In the genomic region with DNA sequence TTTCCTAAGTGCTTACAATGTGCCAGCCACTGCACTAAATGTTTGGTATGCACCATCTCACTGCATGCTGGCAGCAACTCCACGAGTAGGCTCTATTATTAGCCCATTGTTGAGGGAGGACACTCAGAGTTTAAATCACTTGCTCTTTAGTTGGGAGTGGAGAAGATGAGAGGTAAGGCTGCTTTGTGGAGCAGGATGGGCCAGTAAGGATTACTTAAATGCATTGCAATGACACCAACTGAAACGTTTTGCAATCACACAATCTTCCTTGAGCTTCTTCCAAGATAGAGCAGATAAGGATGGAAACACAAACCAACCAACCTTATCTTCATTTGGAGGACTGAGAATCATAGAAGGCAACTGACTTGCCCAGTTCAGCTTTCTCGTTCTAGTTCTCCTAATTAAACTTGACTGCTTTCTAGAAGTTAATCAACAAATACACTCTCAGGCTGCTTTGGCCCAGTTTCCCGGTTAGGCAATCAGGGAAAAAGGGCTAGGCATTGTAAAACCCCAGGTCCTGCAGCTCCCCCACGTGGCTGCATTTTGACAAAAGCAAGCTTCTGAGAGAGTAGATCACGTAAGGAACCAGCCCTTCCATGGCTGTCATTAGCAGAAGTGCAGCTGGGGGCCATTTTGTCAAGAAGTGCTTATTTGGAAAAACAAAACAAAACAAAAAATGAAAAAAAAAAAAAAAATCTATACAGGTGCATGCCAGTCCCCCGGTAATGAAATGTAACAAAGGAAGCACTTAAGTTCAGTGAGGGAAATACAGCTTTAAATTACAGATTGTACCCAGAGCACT, we compare ENCODE assay signal across 8 cellular contexts.
DNase-seq lines count a peak whose midpoint lies in the region; ATAC-seq lines count a peak whose summit lies in the region.

No MANE protein-coding gene starts in this region.

- 5% methylated on average over 6 of the region's 7 CpGs for WGBS in mesenchymal stem cell

- peak overlapping the region; percentile 37 to 92 for H2BK12ac ChIP-seq in mesenchymal stem cell (ENCODE audit: low read length in 2 of 2)

- no peak overlapping the region for H4K91ac ChIP-seq in mesenchymal stem cell (ENCODE audit: low read length)

- no peak overlapping the region for H2AK5ac ChIP-seq in mesenchymal stem cell (ENCODE audit: low read length, severe bottlenecking)

- peak overlapping the region; percentile 94 for H3K9ac ChIP-seq in mesenchymal stem cell (ENCODE audit: low read length)

- H3K27ac ChIP-seq in effector memory CD4-positive, alpha-beta T cell (ENCODE audit: insufficient read depth, low read length, poor library complexity, severe bottlenecking) = no peak overlapping the region
- no peak overlapping the region for H3K27ac ChIP-seq in mesenchymal stem cell (ENCODE audit: low read length, poor library complexity, severe bottlenecking)

- ATAC-seq in GM18519 (IDR thresholded peaks at IDR 0.05; ENCODE audit: low FRiP score, unreplicated experiment) (peak; percentile 48), HG03139 (IDR thresholded peaks at IDR 0.05; ENCODE audit: unreplicated experiment) (peak; percentile 53)

- no peak overlapping the region for H2AFZ ChIP-seq in mesenchymal stem cell (ENCODE audit: low read depth, low read length)

- no peak overlapping the region for H2BK15ac ChIP-seq in mesenchymal stem cell (ENCODE audit: low read depth, poor library complexity, severe bottlenecking)

- DNase-seq in AG08395 (ENCODE audit: low spot score) (peak; percentile 82), NCI-H510A treated with DMSO at 0.1 percent for 48 hours (lab: John Stamatoyannopoulos, UW) (peak; percentile 75), mesenchymal stem cell (peak; percentile 96)
- peak; percentile 82 to 87 for DNase-seq in activated CD4-positive, alpha-beta T cell treated with anti-CD3 and anti-CD28 coated beads, Interleukin-2, amount 50 U/mL, for 48 hours
- peak in 2 of 3 donors; percentile 14 to 41 for DNase-seq in effector memory CD4-positive, alpha-beta T cell
- DNase-seq in stimulated activated CD8-positive, alpha-beta memory T cell treated with anti-CD3 and anti-CD28 coated beads, Interleukin-15, amount 100 ng/mL, for 24 hours (ENCODE audit: low read depth) = peak; percentile 22

- H3K27me3 ChIP-seq in effector memory CD4-positive, alpha-beta T cell (replicated peaks; ENCODE audit: control insufficient read depth, insufficient read depth, low read length, poor library complexity, severe bottlenecking) = no peaks in the 10 kb centered on the region
- no peaks in the 10 kb centered on the region for H3K27me3 ChIP-seq in mesenchymal stem cell (ENCODE audit: control insufficient read depth in 1 of 2, insufficient read depth in 1 of 2, low read length in 2 of 2)

- H3K36me3 ChIP-seq in effector memory CD4-positive, alpha-beta T cell (ENCODE audit: control insufficient read depth, insufficient read depth, low read length) = no peaks in the 10 kb centered on the region
- no peaks in the 10 kb centered on the region for H3K36me3 ChIP-seq in mesenchymal stem cell (ENCODE audit: control insufficient read depth in 1 of 2, insufficient read depth in 2 of 2, low read depth in 1 of 2, low read length in 2 of 2)

- no peak overlapping the region for H3K4me2 ChIP-seq in mesenchymal stem cell (ENCODE audit: low read length, poor library complexity, severe bottlenecking)

- H2BK5ac ChIP-seq in mesenchymal stem cell (ENCODE audit: low read depth, low read length, poor library complexity, severe bottlenecking) = no peak overlapping the region

- H3K9me3 ChIP-seq in effector memory CD4-positive, alpha-beta T cell (ENCODE audit: control insufficient read depth, low read length) = no peaks in the 10 kb centered on the region
- no peaks in the 10 kb centered on the region for H3K9me3 ChIP-seq in mesenchymal stem cell (ENCODE audit: control insufficient read depth, low read length)

- no peaks in the 10 kb centered on the region for H3K79me1 ChIP-seq in mesenchymal stem cell (replicated peaks; ENCODE audit: low read length, poor library complexity, severe bottlenecking)

- peak overlapping the region in 1 of 2 experiments; percentile 63 for H3K18ac ChIP-seq in mesenchymal stem cell (ENCODE audit: low read depth in 1 of 2, low read length in 2 of 2)

- H3K4me1 ChIP-seq in effector memory CD4-positive, alpha-beta T cell (ENCODE audit: control insufficient read depth, insufficient read depth, low read length, poor library complexity, severe bottlenecking) = peaks cover 13% of the 10 kb centered on the region
- peaks cover 6% of the 10 kb centered on the region for H3K4me1 ChIP-seq in mesenchymal stem cell (ENCODE audit: control insufficient read depth, insufficient read depth, low read depth, low read length)

- H3K23ac ChIP-seq in mesenchymal stem cell (ENCODE audit: low read length in 2 of 2) = no peak overlapping the region

- H3K14ac ChIP-seq in mesenchymal stem cell (ENCODE audit: low read length in 2 of 2) = no peak overlapping the region

- H4K8ac ChIP-seq in mesenchymal stem cell (ENCODE audit: low read length) = no peak overlapping the region

- H3K4ac ChIP-seq in mesenchymal stem cell (ENCODE audit: low read depth in 1 of 2, low read length in 2 of 2) = peak overlapping the region; percentile 28 to 35

- no peak overlapping the region for H3K4me3 ChIP-seq in effector memory CD4-positive, alpha-beta T cell (ENCODE audit: insufficient read depth, low read depth, low read length, poor library complexity, severe bottlenecking)
- H3K4me3 ChIP-seq in mesenchymal stem cell (ENCODE audit: insufficient read depth in 1 of 2, low read depth in 1 of 2, low read length in 2 of 2) = peak overlapping the region in 1 of 2 experiments; percentile 10

- H2BK120ac ChIP-seq in mesenchymal stem cell (ENCODE audit: low read depth, low read length) = peak overlapping the region; percentile 1

Comparison
In these comparisons a context has a peak if more than half of its experiments do, and no peak if none do; other contexts are left out.
1. DNase-seq: peak in every context shown above with its lines; median percentile 96 in mesenchymal stem cell; 84 in activated CD4-positive, alpha-beta T cell treated with anti-CD3 and anti-CD28 coated beads, Interleukin-2, amount 50 U/mL, for 48 hours; 82 in AG08395; 75 in NCI-H510A treated with DMSO at 0.1 percent for 48 hours; 28 in effector memory CD4-positive, alpha-beta T cell; 22 in stimulated activated CD8-positive, alpha-beta memory T cell treated with anti-CD3 and anti-CD28 coated beads, Interleukin-15, amount 100 ng/mL, for 24 hours.